8 cellular contexts compared by ENCODE assay signal in the genomic region with DNA sequence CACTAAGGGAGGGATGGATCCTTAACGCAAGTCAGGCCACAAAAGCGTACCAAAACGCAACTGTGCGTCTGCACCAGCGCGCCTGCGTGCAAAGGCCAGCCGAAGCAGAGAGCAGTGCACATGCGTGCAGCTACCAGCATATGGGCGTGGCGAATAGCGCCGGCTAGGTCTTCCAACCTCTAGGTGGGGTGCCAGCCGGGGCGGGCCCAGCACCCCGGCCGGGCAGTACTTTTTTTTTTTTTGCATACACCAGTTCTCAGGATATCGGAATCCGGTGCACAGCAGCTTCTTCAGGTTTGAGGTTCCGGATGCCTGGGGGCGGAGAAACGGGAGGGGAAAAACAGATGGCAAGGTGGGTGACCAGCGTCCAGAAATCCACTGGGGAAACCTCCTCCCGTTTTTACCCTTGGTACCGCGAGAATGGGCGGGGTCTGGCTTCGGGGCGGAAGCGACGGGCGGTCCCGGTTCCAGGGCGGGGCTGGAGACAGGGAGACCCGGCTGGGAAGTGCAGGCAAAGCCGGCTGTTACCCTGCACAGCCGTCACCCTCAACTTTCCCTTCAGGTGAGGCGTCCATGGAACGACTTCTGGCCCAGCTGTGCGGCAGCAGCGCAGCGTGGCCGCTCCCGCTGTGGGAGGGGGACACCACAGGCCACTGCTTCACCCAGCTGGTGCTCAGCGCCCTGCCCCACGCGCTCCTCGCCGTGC. TPM values are rescaled to one million over a fixed set of nuclear protein-coding genes. Genes with fewer than 3 reads are reported as not detected.
DNase-seq lines count a peak whose midpoint lies in the region; ATAC-seq and TF ChIP-seq lines count a peak whose summit lies in the region.

A gene with protein sequence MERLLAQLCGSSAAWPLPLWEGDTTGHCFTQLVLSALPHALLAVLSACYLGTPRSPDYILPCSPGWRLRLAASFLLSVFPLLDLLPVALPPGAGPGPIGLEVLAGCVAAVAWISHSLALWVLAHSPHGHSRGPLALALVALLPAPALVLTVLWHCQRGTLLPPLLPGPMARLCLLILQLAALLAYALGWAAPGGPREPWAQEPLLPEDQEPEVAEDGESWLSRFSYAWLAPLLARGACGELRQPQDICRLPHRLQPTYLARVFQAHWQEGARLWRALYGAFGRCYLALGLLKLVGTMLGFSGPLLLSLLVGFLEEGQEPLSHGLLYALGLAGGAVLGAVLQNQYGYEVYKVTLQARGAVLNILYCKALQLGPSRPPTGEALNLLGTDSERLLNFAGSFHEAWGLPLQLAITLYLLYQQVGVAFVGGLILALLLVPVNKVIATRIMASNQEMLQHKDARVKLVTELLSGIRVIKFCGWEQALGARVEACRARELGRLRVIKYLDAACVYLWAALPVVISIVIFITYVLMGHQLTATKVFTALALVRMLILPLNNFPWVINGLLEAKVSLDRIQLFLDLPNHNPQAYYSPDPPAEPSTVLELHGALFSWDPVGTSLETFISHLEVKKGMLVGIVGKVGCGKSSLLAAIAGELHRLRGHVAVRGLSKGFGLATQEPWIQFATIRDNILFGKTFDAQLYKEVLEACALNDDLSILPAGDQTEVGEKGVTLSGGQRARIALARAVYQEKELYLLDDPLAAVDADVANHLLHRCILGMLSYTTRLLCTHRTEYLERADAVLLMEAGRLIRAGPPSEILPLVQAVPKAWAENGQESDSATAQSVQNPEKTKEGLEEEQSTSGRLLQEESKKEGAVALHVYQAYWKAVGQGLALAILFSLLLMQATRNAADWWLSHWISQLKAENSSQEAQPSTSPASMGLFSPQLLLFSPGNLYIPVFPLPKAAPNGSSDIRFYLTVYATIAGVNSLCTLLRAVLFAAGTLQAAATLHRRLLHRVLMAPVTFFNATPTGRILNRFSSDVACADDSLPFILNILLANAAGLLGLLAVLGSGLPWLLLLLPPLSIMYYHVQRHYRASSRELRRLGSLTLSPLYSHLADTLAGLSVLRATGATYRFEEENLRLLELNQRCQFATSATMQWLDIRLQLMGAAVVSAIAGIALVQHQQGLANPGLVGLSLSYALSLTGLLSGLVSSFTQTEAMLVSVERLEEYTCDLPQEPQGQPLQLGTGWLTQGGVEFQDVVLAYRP (N-terminal part only) (plus strand): TSS at position 136 of the 706 bp plus-strand sequence. CDS start 438 bp downstream, at position 574.

- H3K36me3 ChIP-seq in cardiac muscle cell, result no peaks in the 10 kb centered on the region
- H3K36me3 ChIP-seq in parathyroid adenoma (ENCODE audit: control insufficient read depth, insufficient read depth, low read length), result no peaks in the 10 kb centered on the region
- peaks cover 0 to 13% (median 0%) of the 10 kb centered on the region in 4 donors for H3K36me3 ChIP-seq in transverse colon

- H3K4me3 ChIP-seq in cardiac muscle cell (peak within 1 kb of the TSS; percentile 45), parathyroid adenoma (ENCODE audit: low read depth, low read length) (peak within 1 kb of the TSS; percentile 92), transverse colon (peak within 1 kb of the TSS; percentile 55 to 83 (median 68))

- TF ChIP-seq EP300 in transverse colon (IDR thresholded peaks at IDR 0.05; ENCODE audit: low read depth), result no peak

- H3K9ac ChIP-seq in parathyroid adenoma, result peak within 1 kb of the TSS; percentile 55

- TF ChIP-seq CTCF in GM12874 (IDR thresholded peaks at IDR 0.05; ENCODE audit: insufficient read depth, low read depth, low read length), result 0 out of 2 replicates have a peak, but pooled peaks have one; percentile 24
- TF ChIP-seq CTCF in cardiac muscle cell (IDR thresholded peaks at IDR 0.05; ENCODE audit: low read depth, low read length), result peak; percentile 51
- TF ChIP-seq CTCF in parathyroid adenoma (IDR thresholded peaks at IDR 0.05), result peak; percentile 66
- peak; percentile 33 to 65 (median 48) for TF ChIP-seq CTCF in transverse colon (IDR thresholded peaks at IDR 0.05)

- no peaks in the 10 kb centered on the region for H3K27me3 Mint-ChIP-seq in activated naive CD8-positive, alpha-beta T cell treated with anti-CD3 and anti-CD28 coated beads, Interleukin-2, amount 50 U/mL, for 24 hours

- H3K4me1 ChIP-seq in cardiac muscle cell (ENCODE audit: low read depth) (peaks cover 9% of the 10 kb centered on the region), parathyroid adenoma (peaks cover 9% of the 10 kb centered on the region), transverse colon (peaks cover 7 to 21% (median 15%) of the 10 kb centered on the region in 4 donors)

- peaks cover 19% of the 10 kb centered on the region for H3K4me1 Mint-ChIP-seq in activated naive CD8-positive, alpha-beta T cell treated with anti-CD3 and anti-CD28 coated beads, Interleukin-2, amount 50 U/mL, for 24 hours

- H3K27ac Mint-ChIP-seq in activated naive CD8-positive, alpha-beta T cell treated with anti-CD3 and anti-CD28 coated beads, Interleukin-2, amount 50 U/mL, for 24 hours, result peak within 1 kb of the TSS; percentile 96

- intact Hi-C loops in transverse colon (cut with DNase I; ENCODE audit: low total_unique reads), result no loop called here

- H3K9me3 ChIP-seq in cardiac muscle cell (ENCODE audit: low read depth) (no peaks in the 10 kb centered on the region), parathyroid adenoma (ENCODE audit: control insufficient read depth, low read length) (no peaks in the 10 kb centered on the region), transverse colon (no peaks in the 10 kb centered on the region)

- ATAC-seq in HG02763 (IDR thresholded peaks at IDR 0.05; ENCODE audit: unreplicated experiment), result peak; percentile 90
- ATAC-seq in activated naive CD8-positive, alpha-beta T cell treated with anti-CD3 and anti-CD28 coated beads, Interleukin-2, amount 50 U/mL, for 24 hours, result peak; percentile 97

- H3K27ac ChIP-seq in cardiac muscle cell, result peak within 1 kb of the TSS; percentile 87
- peak within 1 kb of the TSS; percentile 75 for H3K27ac ChIP-seq in parathyroid adenoma
- H3K27ac ChIP-seq in transverse colon, result peak within 1 kb of the TSS; percentile 87 to 96 (median 89)

- H3K27me3 ChIP-seq in cardiac muscle cell (no peaks in the 10 kb centered on the region), parathyroid adenoma (ENCODE audit: control insufficient read depth, insufficient read depth, low read length) (no peaks in the 10 kb centered on the region), transverse colon (no peaks in the 10 kb centered on the region)

- peak within 1 kb of the TSS; percentile 94 for H3K4me3 Mint-ChIP-seq in activated naive CD8-positive, alpha-beta T cell treated with anti-CD3 and anti-CD28 coated beads, Interleukin-2, amount 50 U/mL, for 24 hours

- peak within 1 kb of the TSS; percentile 100 for H3K4me2 ChIP-seq in parathyroid adenoma (ENCODE audit: low read length)

- no peaks in the 10 kb centered on the region for H3K9me3 Mint-ChIP-seq in activated naive CD8-positive, alpha-beta T cell treated with anti-CD3 and anti-CD28 coated beads, Interleukin-2, amount 50 U/mL, for 24 hours

- TF ChIP-seq POLR2A in transverse colon (IDR thresholded peaks at IDR 0.05), result peak; percentile 52

- H3K79me2 ChIP-seq in parathyroid adenoma, result peaks cover 3% of the 10 kb centered on the region

- 0% methylated on average over 16 of the region's 49 CpGs; no CpG with 5 or more reads in 1 of the 2 donors for WGBS in transverse colon (ENCODE audit: low coverage in 1 of 2), 2 donors

- H2AFZ ChIP-seq in parathyroid adenoma, result peak within 1 kb of the TSS; percentile 93

- H3K36me3 Mint-ChIP-seq in activated naive CD8-positive, alpha-beta T cell treated with anti-CD3 and anti-CD28 coated beads, Interleukin-2, amount 50 U/mL, for 24 hours (ENCODE audit: low read depth), result peaks cover 2% of the 10 kb centered on the region

- in situ Hi-C loops in transverse colon (cut with MboI; ENCODE audit: low pct_ligation_motif_present in 1 of 4, low pct_unique_long_range_greater_than_20kb in 1 of 4, low sequenced_read_pairs in 3 of 4), result no loop called here

- peak; percentile 63 for DNase-seq in NCI-H1417 treated with DMSO at 0.1 percent for 48 hours (lab: John Stamatoyannopoulos, UW)
- DNase-seq in SW480 (ENCODE audit: low spot score), result peak; percentile 88
- peak; percentile 96 for DNase-seq in activated naive CD8-positive, alpha-beta T cell treated with anti-CD3 and anti-CD28 coated beads, Interleukin-2, amount 50 U/mL, for 24 hours
- DNase-seq in cardiac muscle cell (ENCODE audit: low read depth in 1 of 2, low spot score in 1 of 2), result peak; percentile 96 to 98
- peak; percentile 96 for DNase-seq in transverse colon

RNA-seq across cellular contexts. Expression of the gene that starts here (rescaled TPM):
- total RNA-seq in cardiac muscle cell, result 19.8 and 25.6 TPM in 2 replicates
- 20.6 and 29.4 TPM in 2 replicates for polyA plus RNA-seq in cardiac muscle cell
- 10 to 100 TPM; 28.0 to 56.9 (median 33.7) TPM for total RNA-seq in transverse colon

Comparison
In these comparisons a context has a peak if more than half of its experiments do, and no peak if none do; other contexts are left out.
1. Peak in every context shown above with its lines: DNase-seq, ATAC-seq, H3K4me3 ChIP-seq and H3K27ac ChIP-seq.